In genomic region chr21:31683029-31683428, GRCh38 we compare ENCODE assay signal across 1 cellular context.
TF ChIP-seq lines count a peak whose summit lies in the region.

No MANE protein-coding gene starts in this region.

TF ChIP-seq in K562, 482 proteins besides CTCF, POLR2A, EP300 and RAD21:
- TF ChIP-seq TCF15 (CRISPR knock-in tag; IDR thresholded peaks at IDR 0.05): no peak
- no peak for TF ChIP-seq ATF1 (CRISPR knock-in tag; IDR thresholded peaks at IDR 0.05)
- no peak for TF ChIP-seq ATF1 (tag; IDR thresholded peaks at IDR 0.05)
- no peak for TF ChIP-seq HMGXB4 (CRISPR knock-in tag; IDR thresholded peaks at IDR 0.05)
- no peak for TF ChIP-seq PURB (CRISPR knock-in tag; IDR thresholded peaks at IDR 0.05; ENCODE audit: low read depth)
- no peak for TF ChIP-seq ZBTB9 (CRISPR knock-in tag; IDR thresholded peaks at IDR 0.05)
- no peak for TF ChIP-seq ZNF253 (CRISPR knock-in tag; conservative IDR thresholded peaks at IDR 0.05)
- no peak for TF ChIP-seq ZNF589 (CRISPR knock-in tag; IDR thresholded peaks at IDR 0.05; ENCODE audit: low read depth)
- no peak for TF ChIP-seq SRSF3 (IDR thresholded peaks at IDR 0.05; ENCODE audit: insufficient read depth, low read length)
- no peak for TF ChIP-seq POLR2AphosphoS5 (IDR thresholded peaks at IDR 0.05; ENCODE audit: control insufficient read depth, insufficient read depth, low read depth, low read length)
- TF ChIP-seq BRF2 (IDR thresholded peaks at IDR 0.05; ENCODE audit: borderline replicate concordance, insufficient read depth, insufficient read length): no peak
- no peak for TF ChIP-seq CEBPG (CRISPR knock-in tag; IDR thresholded peaks at IDR 0.05)
- no peak for TF ChIP-seq CEBPG (tag; conservative IDR thresholded peaks at IDR 0.05 in 1 of 2, IDR thresholded peaks at IDR 0.05 in 1 of 2)
- no peak for TF ChIP-seq ZNF41 (CRISPR knock-in tag; conservative IDR thresholded peaks at IDR 0.05)
- no peak for TF ChIP-seq RBM34 (IDR thresholded peaks at IDR 0.05; ENCODE audit: borderline replicate concordance, insufficient read depth, low read length)
- no peak for TF ChIP-seq MYC (IDR thresholded peaks at IDR 0.05; ENCODE audit: low read depth, low read length)
- no peak for TF ChIP-seq MYC (CRISPR knock-in tag; IDR thresholded peaks at IDR 0.05; ENCODE audit: borderline replicate concordance, low read depth)
- TF ChIP-seq ZNF197 (CRISPR knock-in tag; IDR thresholded peaks at IDR 0.05; ENCODE audit: low read depth): no peak
